ENCODE assay signal across 1 cellular context in genomic region chr5:171367424-171368370, GRCh38.
TF ChIP-seq lines count a peak whose summit lies in the region.

No MANE protein-coding gene starts in this region.

TF ChIP-seq in IMR-90, 13 proteins besides CTCF, POLR2A, EP300 and RAD21:
- TF ChIP-seq MAZ (IDR thresholded peaks at IDR 0.05; ENCODE audit: borderline replicate concordance, low read depth, low read length) (no peak), RCOR1 (IDR thresholded peaks at IDR 0.05; ENCODE audit: insufficient replicate concordance, low read length) (no peak), MXI1 (IDR thresholded peaks at IDR 0.05; ENCODE audit: borderline replicate concordance, low read depth, low read length) (no peak), ELK1 (IDR thresholded peaks at IDR 0.05; ENCODE audit: borderline replicate concordance, low read depth, low read length) (no peak)
TF ChIP-seq in IMR-90: peak in this region for 0.
